Comparison of ENCODE assay signal across 1 cellular context in the genomic region with DNA sequence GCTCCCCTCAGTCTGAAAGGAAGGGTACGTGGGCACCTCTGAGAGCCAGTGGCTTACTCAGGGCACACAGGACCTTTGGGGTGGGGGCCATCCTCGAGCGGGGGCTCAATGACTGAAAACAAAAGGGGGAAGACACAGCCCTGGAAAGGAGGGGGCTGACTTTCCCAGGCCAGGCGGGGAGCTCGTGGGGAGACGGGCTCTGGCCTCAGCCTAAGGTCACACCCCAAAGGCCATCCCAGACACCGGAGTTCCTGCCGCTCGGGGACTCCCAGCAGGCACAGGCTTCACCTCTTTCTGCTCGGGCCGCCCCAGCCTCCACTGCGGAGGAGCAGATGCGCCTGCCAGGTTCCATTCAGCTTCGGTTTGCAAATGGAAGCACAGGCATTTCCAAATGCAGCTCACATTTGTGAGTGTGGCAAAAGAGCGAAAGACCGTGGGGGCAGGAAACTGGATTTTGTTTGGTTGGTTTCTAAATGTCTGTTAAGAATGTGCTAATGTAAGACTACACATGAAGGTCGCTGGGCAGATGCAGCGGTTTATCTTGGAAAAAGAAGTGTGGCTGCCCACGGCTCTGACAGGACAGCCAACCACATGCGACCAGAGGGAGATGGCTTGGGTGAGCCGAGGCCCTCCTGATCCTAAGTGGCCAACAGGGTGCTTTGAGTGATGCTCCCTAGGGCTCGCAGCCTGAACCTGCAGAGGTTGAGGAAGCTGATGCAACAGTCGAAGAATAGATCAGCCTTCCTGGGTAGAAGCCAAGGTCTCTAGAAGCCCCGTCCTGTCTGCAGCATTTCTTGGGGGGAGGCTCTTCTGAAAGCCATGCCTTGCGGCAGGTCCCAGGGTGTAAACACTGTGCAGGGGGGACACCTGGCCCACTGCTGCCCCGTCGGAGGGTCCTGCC.
TF ChIP-seq lines count a peak whose summit lies in the region.

No MANE protein-coding gene starts in this region.

TF ChIP-seq in HCT116, 20 proteins besides CTCF, POLR2A, EP300 and RAD21 (continued from another document):
- TF ChIP-seq ZBTB33 (IDR thresholded peaks at IDR 0.05; ENCODE audit: extremely low read depth, insufficient replicate concordance, low read length) (no peak), SP1 (IDR thresholded peaks at IDR 0.05; ENCODE audit: low read depth) (no peak), SRF (IDR thresholded peaks at IDR 0.05; ENCODE audit: low read depth) (no peak), EZH2phosphoT487 (IDR thresholded peaks at IDR 0.05; ENCODE audit: borderline replicate concordance) (no peak), MAX (IDR thresholded peaks at IDR 0.05) (no peak), ELF1 (IDR thresholded peaks at IDR 0.05; ENCODE audit: borderline replicate concordance, low read depth) (no peak)
